8 cellular contexts compared by ENCODE assay signal in genomic region chr11:3642071-3642951, GRCh38. TPM values are rescaled to one million over a fixed set of nuclear protein-coding genes. Genes with fewer than 3 reads are reported as not detected.
DNase-seq lines count a peak whose midpoint lies in the region; ATAC-seq and TF ChIP-seq lines count a peak whose summit lies in the region.

No MANE protein-coding gene starts in this region.

- no peak overlapping the region for H2BK15ac ChIP-seq in H9 (ENCODE audit: low read depth, low read length)

- H3K9me3 ChIP-seq in A673 (ENCODE audit: low read depth, low read length, poor library complexity, severe bottlenecking) (no peaks in the 10 kb centered on the region), H9 (ENCODE audit: control insufficient read depth, low read depth, low read length) (no peaks in the 10 kb centered on the region), esophagus muscularis mucosa (no peaks in the 10 kb centered on the region), muscle layer of colon (ENCODE audit: low read length) (no peaks in the 10 kb centered on the region)

- TF ChIP-seq POLR2A in esophagus muscularis mucosa (IDR thresholded peaks at IDR 0.05; ENCODE audit: low read depth): no peak

- peak overlapping the region; percentile 82 for H3K4me2 ChIP-seq in H9 (ENCODE audit: insufficient read depth, insufficient read length, low read length)

- no peak overlapping the region for H3K4ac ChIP-seq in H9 (ENCODE audit: low read depth, low read length)

- peaks cover 28% of the 10 kb centered on the region for H3K27me3 Mint-ChIP-seq in H9 (ENCODE audit: low read depth)

- no peak overlapping the region for H3K23ac ChIP-seq in H9 (ENCODE audit: insufficient read length, low read depth, low read length)

- no peak overlapping the region for H3T11ph ChIP-seq in H9 (ENCODE audit: low read length)

- peak overlapping the region; percentile 69; the same call in 1 of the 2 replicates for H3K14ac ChIP-seq in H9 (ENCODE audit: insufficient read depth, low read length)

- no peak for TF ChIP-seq CTCF in A673 (conservative IDR thresholded peaks at IDR 0.05; ENCODE audit: low read depth, low read length)
- no peak for TF ChIP-seq CTCF in H9 (conservative IDR thresholded peaks at IDR 0.05)
- TF ChIP-seq CTCF in esophagus muscularis mucosa (IDR thresholded peaks at IDR 0.05): no peak

- peaks cover 9 to 13% of the 10 kb centered on the region in 2 experiments for H3K4me1 Mint-ChIP-seq in H9

- no peak overlapping the region for H2AK5ac ChIP-seq in H9 (ENCODE audit: insufficient read length, low read length)

- H3K4me1 ChIP-seq in A673 (ENCODE audit: insufficient read depth, low read length, poor library complexity, severe bottlenecking) (no peaks in the 10 kb centered on the region), H9 (ENCODE audit: insufficient read depth, low read length) (no peaks in the 10 kb centered on the region), esophagus muscularis mucosa (peaks cover 11 to 22% (median 19%) of the 10 kb centered on the region in 4 donors), muscle layer of colon (ENCODE audit: insufficient read depth, low read length) (peaks cover 9% of the 10 kb centered on the region)

- H2BK12ac ChIP-seq in H9 (ENCODE audit: insufficient read length, low read depth, low read length): no peak overlapping the region

- H2BK5ac ChIP-seq in H9 (ENCODE audit: insufficient read length, low read length): no peak overlapping the region

- peaks cover 13% of the 10 kb centered on the region for H3K23me2 ChIP-seq in H9 (ENCODE audit: insufficient read length, low read depth, low read length, poor library complexity, severe bottlenecking)

- peaks cover 3% of the 10 kb centered on the region for H3K27me3 ChIP-seq in A673 (replicated peaks; ENCODE audit: insufficient read depth, low read depth, low read length, poor library complexity)
- H3K27me3 ChIP-seq in H9 (ENCODE audit: insufficient read depth, low read length): no peaks in the 10 kb centered on the region
- H3K27me3 ChIP-seq in esophagus muscularis mucosa: peaks cover 0 to 9% (median 0%) of the 10 kb centered on the region in 4 donors
- H3K27me3 ChIP-seq in muscle layer of colon (ENCODE audit: control insufficient read depth in 1 of 2, insufficient read depth in 2 of 2, low read length in 2 of 2): peaks cover 0 to 24% of the 10 kb centered on the region in 2 donors

- H3K9ac ChIP-seq in H9 (ENCODE audit: extremely low read depth, insufficient read length, low read length): peak overlapping the region; percentile 30
- peak overlapping the region; percentile 33 for H3K9ac ChIP-seq in muscle layer of colon (ENCODE audit: low read length)

- no peak for TF ChIP-seq EP300 in esophagus muscularis mucosa (IDR thresholded peaks at IDR 0.05)

- no peak overlapping the region for H4K8ac ChIP-seq in H9 (replicated peaks; ENCODE audit: insufficient read length, low read depth, low read length)

- H2BK120ac ChIP-seq in H9 (ENCODE audit: low read depth, low read length, poor library complexity, severe bottlenecking): no peak overlapping the region

- ATAC-seq in GM19395 (IDR thresholded peaks at IDR 0.05; ENCODE audit: unreplicated experiment): no peak

- H4K91ac ChIP-seq in H9 (ENCODE audit: insufficient read length, low read depth, low read length): no peak overlapping the region

- H4K5ac ChIP-seq in H9 (ENCODE audit: insufficient read length, low read depth, low read length): no peak overlapping the region

- H3K36me3 ChIP-seq in A673 (ENCODE audit: insufficient read depth, low read length, poor library complexity, severe bottlenecking) (no peaks in the 10 kb centered on the region), esophagus muscularis mucosa (no peaks in the 10 kb centered on the region), muscle layer of colon (ENCODE audit: insufficient read depth, low read length) (no peaks in the 10 kb centered on the region)

- no peaks in the 10 kb centered on the region for H3K79me1 ChIP-seq in H9 (ENCODE audit: insufficient read depth, low read depth, low read length, poor library complexity, severe bottlenecking)

- H4K20me1 ChIP-seq in H9 (ENCODE audit: control insufficient read depth, insufficient read depth, insufficient read length): no peaks in the 10 kb centered on the region

- peaks cover 5 to 15% (median 7%) of the 10 kb centered on the region in 3 experiments; a peak in 6 of 7 replicates for H3K36me3 Mint-ChIP-seq in H9 (ENCODE audit: insufficient read depth in 1 of 3, low read depth in 3 of 3)

- intact Hi-C loops in A673 (cut with micrococcal nuclease; ENCODE audit: unreplicated experiment): no loop called here
- intact Hi-C loops in esophagus muscularis mucosa (cut with DNase I): no loop called here

- H2BK20ac ChIP-seq in H9 (ENCODE audit: low read depth, low read length, poor library complexity, severe bottlenecking): no peak overlapping the region

- DNase-seq in A673 (ENCODE audit: low spot score): peak; percentile 74
- DNase-seq in H9: peak; percentile 98
- peak; percentile 24 for DNase-seq in NCI-H82 treated with DMSO at 0.1 percent for 48 hours (lab: John Stamatoyannopoulos, UW; ENCODE audit: unreplicated experiment)
- peak; percentile 85 for DNase-seq in activated T-cell treated with anti-CD3 and anti-CD28 coated beads, Interleukin-2, amount 50 U/mL, for 1 hour
- DNase-seq in esophagus muscularis mucosa (ENCODE audit: extremely low spot score): no peak
- peak; percentile 8 to 60 for DNase-seq in stimulated activated CD8-positive, alpha-beta memory T cell treated with anti-CD3 and anti-CD28 coated beads, Interleukin-4, amount 100 ng/mL, for 4 hours (ENCODE audit: low read depth in 2 of 2, low spot score in 1 of 2)

- H3K4me3 ChIP-seq in A673 (ENCODE audit: low read depth, low read length, poor library complexity, severe bottlenecking): peak overlapping the region; percentile 41
- peak overlapping the region; percentile 50 to 66 (median 57) for H3K4me3 ChIP-seq in esophagus muscularis mucosa
- peak overlapping the region; percentile 31 to 70 for H3K4me3 ChIP-seq in muscle layer of colon (ENCODE audit: low read depth in 1 of 2, low read length in 2 of 2)

- H3K56ac ChIP-seq in H9 (ENCODE audit: insufficient read length, low read depth, low read length): no peak overlapping the region

- H3K27ac Mint-ChIP-seq in H9: peak overlapping the region; percentile 96 to 99 (median 99)

- CTCF ChIA-PET in A673 (lab: Charles Lee): no interaction called here

- no peak overlapping the region for H3K27ac ChIP-seq in A673 (ENCODE audit: low read depth, low read length, poor library complexity, severe bottlenecking)
- H3K27ac ChIP-seq in H9 (ENCODE audit: insufficient read length, low read depth, low read length): peak overlapping the region; percentile 1
- peak overlapping the region in 1 of 4 donors; percentile 60 for H3K27ac ChIP-seq in esophagus muscularis mucosa (replicated peaks in 1 of 4)
- no peak overlapping the region for H3K27ac ChIP-seq in muscle layer of colon (ENCODE audit: low read depth, low read length)

- WGBS in H9 (ENCODE audit: extremely low coverage, insufficient read length, low lambda C conversion rate): no CpG with 5 or more reads among the region's 55 CpGs
- WGBS in esophagus muscularis mucosa: 1% methylated on average over 32 of the region's 55 CpGs

- H3K9me3 Mint-ChIP-seq in H9: peaks cover 11 to 17% of the 10 kb centered on the region in 2 experiments

- POLR2A ChIA-PET in A673 (lab: Charles Lee; ENCODE audit: low non-redundant PET): no interaction called here

- H3K79me2 ChIP-seq in H9 (ENCODE audit: insufficient read depth, low read length): no peaks in the 10 kb centered on the region

- peak overlapping the region; percentile 73 to 91 for H3K4me3 Mint-ChIP-seq in H9

- no peak overlapping the region for H2AFZ ChIP-seq in H9 (ENCODE audit: low read length)

- peak overlapping the region; percentile 80 for H3K18ac ChIP-seq in H9 (ENCODE audit: insufficient read length, low read depth, low read length)

- BruUV-seq in A673 (replicated peaks; lab: Mats Ljungman, UMichigan): no TSS peak

RNA-seq across cellular contexts. Expression of gene ART5, which starts 0.5 kb away (rescaled TPM):
- total RNA-seq in A673 (2021): not detected in 2 replicates
- 7.5 and 7.9 TPM in 2 replicates for total RNA-seq in H9 (2021)
- total RNA-seq in esophagus muscularis mucosa: under 1 TPM in 3 of 4 donors, not detected in 1; 0.57 to 0.66 (median 0.65) TPM

RNA-seq across cellular contexts. Expression of gene ART1, which starts 2.6 kb away (rescaled TPM):
- total RNA-seq in A673 (2021) (not detected in 2 replicates), H9 (2021) (not detected in 2 replicates), esophagus muscularis mucosa (not detected)

RNA-seq across cellular contexts. Expression of gene CHRNA10, which starts 28.9 kb away (rescaled TPM):
- 1.6 and 2.1 TPM in 2 replicates for total RNA-seq in A673 (2021)
- total RNA-seq in H9 (2021): 2.1 and 2.4 TPM in 2 replicates
- 1 to 10 TPM in 2 of 4 donors, under 1 TPM in 2; 0.46 to 1.9 (median 1.2) TPM for total RNA-seq in esophagus muscularis mucosa
